ENCODE assay signal across 19 cellular contexts in the genomic region with DNA sequence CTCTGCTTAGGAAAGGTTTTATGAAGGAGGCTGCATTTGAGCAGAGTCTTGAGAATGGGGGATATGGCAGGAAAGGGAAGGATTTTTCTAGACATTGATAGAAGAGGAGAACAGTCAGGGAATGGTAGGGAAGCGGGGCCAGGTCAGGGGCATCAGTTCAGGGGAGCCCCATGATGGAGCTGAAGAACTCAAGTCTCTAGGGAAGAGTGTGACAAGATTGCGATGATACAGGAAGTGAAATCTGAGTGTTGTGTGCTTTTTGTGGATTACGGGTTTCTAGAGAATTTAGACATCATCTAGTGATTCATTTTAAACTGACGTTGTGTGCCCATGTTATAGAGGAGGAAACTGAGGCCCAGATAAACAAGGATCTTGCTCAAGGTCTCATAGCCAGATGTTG.
"Had no signal": no experiment of that assay in that cellular context is flagged by ENCODE, and none has a peak within 500 bp of the region (broad histone marks: within the 10 kb centered on the region; RNA-seq: fewer than 3 reads in every experiment).

No MANE protein-coding gene starts in this region.

- H3K4me3 Mint-ChIP-seq: activated naive CD8-positive, alpha-beta T cell; activated T-helper 1 cell treated with anti-CD3 and anti-CD28 coated beads, Interleukin-12 subunit alpha, Interleukin-12 subunit beta, Interleukin-2, Interleukin-4 antibody, amounts not matched to agents 30 ng/mL and 10 ng/mL and 1 ng/mL, durations not matched to agents 14 hours and 24 hours and 36 hours; brain; neural crest cell had no signal

- H3K27me3 Mint-ChIP-seq: brain had no signal

- H3K9me3 ChIP-seq: colonic mucosa, tibial nerve had no signal

- H3K27me3 ChIP-seq: colonic mucosa, tibial nerve had no signal

- H3K27ac ChIP-seq: colonic mucosa, tibial nerve had no signal

- H3K27ac Mint-ChIP-seq: activated naive CD8-positive, alpha-beta T cell; activated T-helper 1 cell treated with anti-CD3 and anti-CD28 coated beads, Interleukin-12 subunit alpha, Interleukin-12 subunit beta, Interleukin-2, Interleukin-4 antibody, amounts not matched to agents 30 ng/mL and 10 ng/mL and 1 ng/mL, durations not matched to agents 14 hours and 24 hours and 36 hours had no signal

- H3K36me3 Mint-ChIP-seq: activated naive CD8-positive, alpha-beta T cell; brain had no signal

- DNase-seq: activated CD4-positive, alpha-beta T cell treated with anti-CD3 and anti-CD28 coated beads, Interleukin-2, amount 50 U/mL, for 48 hours; activated T-cell treated with anti-CD3 and anti-CD28 coated beads for 4 hours; amniotic stem cell; central memory CD4-positive, alpha-beta T cell; colonic mucosa; erythroblast; foreskin melanocyte; hypothalamus; islet precursor cell; stimulated activated CD4-positive, alpha-beta T cell treated with anti-CD3 and anti-CD28 coated beads, Interleukin-12 subunit alpha, Interleukin-12 subunit beta, amount 100 ng/mL, for 4 hours; stimulated activated CD4-positive, alpha-beta T cell treated with anti-CD3 and anti-CD28 coated beads, Interleukin-1b, Interleukin-23, amount 100 ng/mL, for 48 hours; stimulated activated CD8-positive, alpha-beta memory T cell treated with anti-CD3 and anti-CD28 coated beads, Interleukin-4, amount 100 ng/mL, for 48 hours; stimulated activated naive CD8-positive, alpha-beta T cell treated with anti-CD3 and anti-CD28 coated beads, Interleukin-15, Interleukin-2, amounts not matched to agents 100 U/mL and 50 U/mL, for 24 hours had no signal

- ATAC-seq: stimulated activated naive CD8-positive, alpha-beta T cell treated with anti-CD3 and anti-CD28 coated beads, Interleukin-15, Interleukin-2, amounts not matched to agents 100 U/mL and 50 U/mL, for 24 hours had no signal

- H3K9me3 Mint-ChIP-seq: activated T-helper 1 cell treated with anti-CD3 and anti-CD28 coated beads, Interleukin-12 subunit alpha, Interleukin-12 subunit beta, Interleukin-2, Interleukin-4 antibody, amounts not matched to agents 30 ng/mL and 10 ng/mL and 1 ng/mL, durations not matched to agents 14 hours and 24 hours and 36 hours; brain; neural crest cell had no signal

- H3K4me1 ChIP-seq: colonic mucosa had no signal

- H3K36me3 ChIP-seq: colonic mucosa, tibial nerve, WERI-Rb-1 had no signal

- H3K4me3 ChIP-seq: colonic mucosa, tibial nerve had no signal
